14 cellular contexts compared by ENCODE assay signal in the genomic region with DNA sequence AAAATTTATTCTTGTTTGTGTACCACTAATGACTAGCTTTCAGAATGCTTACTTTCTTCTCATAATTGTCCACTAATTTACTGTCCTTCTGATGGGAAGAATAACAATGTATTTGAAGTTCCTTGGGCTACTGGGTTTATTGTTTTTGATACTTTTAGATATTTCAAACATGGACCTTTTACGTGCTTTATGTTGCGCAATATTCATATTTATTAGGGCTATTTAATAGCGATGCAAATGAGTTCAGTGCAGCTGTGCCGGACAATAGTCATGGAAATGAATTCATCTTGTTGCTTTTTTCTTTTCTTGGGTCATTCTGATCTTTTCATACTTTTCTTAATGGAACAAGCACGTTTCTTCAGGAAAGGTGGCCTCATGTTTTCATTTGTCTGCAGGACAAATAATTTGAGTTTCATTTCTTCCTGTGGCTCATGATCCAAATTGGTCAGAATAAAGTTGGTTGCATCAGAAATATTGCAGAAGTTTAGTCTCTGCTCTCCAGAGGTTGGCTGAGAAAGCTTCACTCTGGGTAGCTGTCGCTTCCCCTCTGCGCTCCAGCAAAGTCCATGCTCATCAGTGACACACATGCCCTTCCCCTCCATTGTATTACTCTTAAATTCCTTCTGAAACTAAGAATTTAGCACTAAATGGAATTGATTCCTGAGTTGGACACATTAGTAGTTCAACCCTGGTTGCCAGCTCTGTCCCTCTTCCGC.
DNase-seq lines count a peak whose midpoint lies in the region; ATAC-seq, FAIRE-seq and TF ChIP-seq lines count a peak whose summit lies in the region.
"Had no signal": no experiment of that assay in that cellular context is flagged by ENCODE, and none has a peak within 500 bp of the region (broad histone marks: within the 10 kb centered on the region; RNA-seq: fewer than 3 reads in every experiment).

No MANE protein-coding gene starts in this region.

- no peaks in the 10 kb centered on the region for H3K9me3 ChIP-seq in HepG2 (ENCODE audit: low read length)
- H3K9me3 ChIP-seq: testis had no signal

- H3K4me1 ChIP-seq in HepG2 (ENCODE audit: insufficient read depth, low read length), result peaks cover 49% of the 10 kb centered on the region

- no peak overlapping the region for H3K4me3 ChIP-seq in HepG2 (replicated peaks in 1 of 3; ENCODE audit: insufficient read depth in 1 of 3, low read depth in 2 of 3, low read length in 3 of 3)
- H3K4me3 ChIP-seq: testis had no signal

- CTCF ChIA-PET in HepG2 (lab: Yijun Ruan, JAX; ENCODE audit: low intra/inter-chr PET ratio, low total read pairs), result no interaction called here

- no peak overlapping the region for H3K27ac ChIP-seq in HepG2 (ENCODE audit: extremely low read length, insufficient read depth, low read length)
- H3K27ac ChIP-seq: testis had no signal

- H3K36me3 ChIP-seq in HepG2 (replicated peaks in 1 of 2; ENCODE audit: control insufficient read depth in 1 of 2, insufficient read depth in 2 of 2, low read length in 2 of 2), result no peaks in the 10 kb centered on the region

- no peak for FAIRE-seq in HepG2 (lab: Jason Lieb, UNC)

- peaks cover 46% of the 10 kb centered on the region for H3K79me2 ChIP-seq in HepG2 (ENCODE audit: insufficient read depth, low read length)

- TF ChIP-seq CTCF in brain (conservative IDR thresholded peaks at IDR 0.05), result no peak
- no peak for TF ChIP-seq CTCF in HepG2 (CRISPR knock-in tag; IDR thresholded peaks at IDR 0.05)

- peaks cover 4% of the 10 kb centered on the region for H3K4me1 Mint-ChIP-seq in brain

- intact Hi-C loops in HepG2 (cut with micrococcal nuclease; ENCODE audit: unreplicated experiment), result no loop called here

- no peaks in the 10 kb centered on the region for H3K27me3 ChIP-seq in HepG2 (ENCODE audit: control insufficient read depth in 1 of 2, insufficient read depth in 2 of 2, low read length in 2 of 2)
- H3K27me3 ChIP-seq: testis had no signal

- H3K27me3 Mint-ChIP-seq in brain, result no peaks in the 10 kb centered on the region

- H3K27ac Mint-ChIP-seq in brain, result peak overlapping the region; percentile 24 to 90 (median 77)

- no peak overlapping the region for H3K4me2 ChIP-seq in HepG2 (ENCODE audit: low read depth, low read length)

- POLR2A ChIA-PET in HepG2 (lab: Yijun Ruan, JAX), result no interaction called here

- peak overlapping the region in 4 of 5 experiments; percentile 19 to 64 (median 42) for H3K4me3 Mint-ChIP-seq in brain

- TF ChIP-seq EP300 in HepG2 (IDR thresholded peaks at IDR 0.05; ENCODE audit: low read depth in 2 of 2, low read length in 2 of 2) (no peak), HepG2 (CRISPR knock-in tag; IDR thresholded peaks at IDR 0.05; ENCODE audit: borderline replicate concordance) (no peak)

- TF ChIP-seq POLR2A in HepG2 (IDR thresholded peaks at IDR 0.05; ENCODE audit: insufficient read depth in 1 of 2, low read depth in 2 of 2, low read length in 2 of 2), result no peak

- WGBS in HepG2 (ENCODE audit: low lambda C conversion rate), result 97% methylated on average over 8 of the region's 8 CpGs

- in situ Hi-C loops in HepG2 (cut with HindIII; ENCODE audit: extremely low pct_ligation_motif_present, low pct_unique_long_range_greater_than_20kb), result no loop called here

- BruUV-seq in HepG2 (replicated peaks; lab: Mats Ljungman, UMichigan), result no TSS peak

- H3K36me3 Mint-ChIP-seq in brain, result peaks cover 1% of the 10 kb centered on the region

- H4K20me1 ChIP-seq in HepG2 (ENCODE audit: insufficient read depth, low read length), result no peaks in the 10 kb centered on the region

- peaks cover under 1 to 4% (median 1%) of the 10 kb centered on the region in 5 experiments for H3K9me3 Mint-ChIP-seq in brain

- no peak overlapping the region for H3K9ac ChIP-seq in HepG2 (ENCODE audit: insufficient read depth, low read depth, low read length)

- H2AFZ ChIP-seq in HepG2 (ENCODE audit: low read length), result no peak overlapping the region

- DNase-seq in AG08395 (ENCODE audit: low spot score) (peak; percentile 22), MV-4-11 (lab: John Stamatoyannopoulos, UW) (peak; percentile 66), HepG2 (ENCODE audit: low spot score) (no peak), DMS 273 (lab: John Stamatoyannopoulos, UW; ENCODE audit: unreplicated experiment) (no peak), mesenteric fat pad (ENCODE audit: low spot score) (no peak), GM03348 (ENCODE audit: low spot score) (no peak)
- DNase-seq: activated CD4-positive, alpha-beta T cell treated with anti-CD3 and anti-CD28 coated beads, Interleukin-2, amount 50 U/mL, for 1 hour; activated gamma-delta T cell; GF-D8; mesendoderm; NCI-H1417 treated with DMSO at 0.1 percent for 48 hours; testis had no signal

- ATAC-seq in HepG2 (no peak), GM21723 (IDR thresholded peaks at IDR 0.05; ENCODE audit: unreplicated experiment) (no peak)

- no peak for TF ChIP-seq RAD21 in HepG2 (CRISPR knock-in tag; IDR thresholded peaks at IDR 0.05)

TF ChIP-seq in HepG2, 621 proteins besides CTCF, POLR2A, EP300 and RAD21:
- TF ChIP-seq U2AF1 (optimal IDR thresholded peaks at IDR 0.05; ENCODE audit: low read depth, low read length) (no peak), CEBPB (IDR thresholded peaks at IDR 0.05; ENCODE audit: borderline replicate concordance, low read depth, low read length) (peak; percentile 94), NCOR1 (IDR thresholded peaks at IDR 0.05; ENCODE audit: borderline replicate concordance, low read length) (no peak), CEBPG (CRISPR knock-in tag; IDR thresholded peaks at IDR 0.05) (0 out of 2 replicates have a peak, but pooled peaks have one; percentile 39)
TF ChIP-seq in HepG2: peak in this region for 2.

Comparison
In these comparisons a context has a peak if more than half of its experiments do, and no peak if none do; other contexts are left out.
1. DNase-seq: peak in AG08395 (single experiment) and MV-4-11 (single experiment); none in HepG2 (single experiment), DMS 273 (single experiment), mesenteric fat pad (single experiment) and GM03348 (single experiment).